In genomic region chr3:105493305-105493892, GRCh38 we compare ENCODE assay signal across 33 cellular contexts.
"Had no signal": no experiment of that assay in that cellular context is flagged by ENCODE, and none has a peak within 500 bp of the region (broad histone marks: within the 10 kb centered on the region; RNA-seq: fewer than 3 reads in every experiment).

No MANE protein-coding gene starts in this region.

- H3K27me3 Mint-ChIP-seq: activated CD4-positive, alpha-beta memory T cell treated with anti-CD3 and anti-CD28 coated beads, Interleukin-2, amount 10 ng/mL, durations not matched to agents 7 days and 5 days; activated CD4-positive, alpha-beta T cell treated with anti-CD3 and anti-CD28 coated beads, Interleukin-2, amount 10 ng/mL, durations not matched to agents 7 days and 5 days; activated naive CD8-positive, alpha-beta T cell; activated T-cell treated with anti-CD3 and anti-CD28 coated beads, Interleukin-2, amount 50 U/mL, for 24 hours; activated T-helper 17 cell treated with anti-CD3 and anti-CD28 coated beads, Interleukin-2, amount 50 U/mL, for 72 hours; central memory CD8-positive, alpha-beta T cell; dendritic cell treated with granulocyte-macrophage colony-stimulating factor and Interleukin-4, amounts not matched to agents 40 ng/mL and 50 ng/mL, for 4 days had no signal

- H3K27me3 ChIP-seq: brain microvascular endothelial cell, dorsolateral prefrontal cortex had no signal

- FAIRE-seq: astrocyte, bronchial epithelial cell had no signal

- H3K27ac ChIP-seq: brain microvascular endothelial cell, coronary artery had no signal

- H3K9me3 Mint-ChIP-seq: activated T-helper 17 cell treated with anti-CD3 and anti-CD28 coated beads, Interleukin-2, amount 50 U/mL, for 72 hours; central memory CD8-positive, alpha-beta T cell had no signal

- H3K4me1 Mint-ChIP-seq: activated CD4-positive, alpha-beta memory T cell treated with anti-CD3 and anti-CD28 coated beads, Interleukin-2, amount 10 ng/mL, durations not matched to agents 7 days and 5 days; activated CD4-positive, alpha-beta T cell treated with anti-CD3 and anti-CD28 coated beads, Interleukin-2, amount 10 ng/mL, durations not matched to agents 7 days and 5 days; activated T-helper 17 cell treated with anti-CD3 and anti-CD28 coated beads, Interleukin-2, amount 50 U/mL, for 72 hours; central memory CD8-positive, alpha-beta T cell had no signal

- DNase-seq: activated CD4-positive, alpha-beta memory T cell treated with anti-CD3 and anti-CD28 coated beads, Interleukin-2, amount 10 ng/mL, durations not matched to agents 7 days and 5 days; activated CD4-positive, alpha-beta T cell treated with anti-CD3 and anti-CD28 coated beads for 1 hour; activated CD4-positive, alpha-beta T cell treated with anti-CD3 and anti-CD28 coated beads for 4 hours; activated CD4-positive, alpha-beta T cell treated with anti-CD3 and anti-CD28 coated beads, Interleukin-2, amount 10 ng/mL, durations not matched to agents 7 days and 5 days; activated CD4-positive, alpha-beta T cell treated with anti-CD3 and anti-CD28 coated beads, Interleukin-2, amount 50 U/mL, for 4 hours; activated CD8-positive, alpha-beta memory T cell treated with anti-CD3 and anti-CD28 coated beads, Interleukin-2, amount 50 U/mL, for 48 hours; activated effector memory CD4-positive, alpha-beta T cell treated with Interleukin-2 at 50 U/mL for 16 hours; activated gamma-delta T cell treated with Interleukin-2 at 50 U/mL for 16 hours; activated naive CD4-positive, alpha-beta T cell treated with anti-CD3 and anti-CD28 coated beads, Interleukin-2, amount 50 U/mL, for 16 hours; activated naive CD4-positive, alpha-beta T cell treated with Interleukin-2 at 50 U/mL for 16 hours; activated T-cell treated with anti-CD3 and anti-CD28 coated beads for 4 hours; activated T-cell treated with anti-CD3 and anti-CD28 coated beads, Interleukin-2, amount 50 U/mL, for 24 hours; activated T-cell treated with anti-CD3 and anti-CD28 coated beads, Interleukin-2, amount 50 U/mL, for 72 hours; amniotic stem cell; anterior cingulate cortex; brain microvascular endothelial cell; dorsolateral prefrontal cortex; effector memory CD4-positive, alpha-beta T cell; endodermal cell; foreskin fibroblast; head of caudate nucleus; hippocampal formation; T1000 had no signal

- H3K4me3 Mint-ChIP-seq: activated CD4-positive, alpha-beta memory T cell treated with anti-CD3 and anti-CD28 coated beads, Interleukin-2, amount 10 ng/mL, durations not matched to agents 7 days and 5 days; activated CD4-positive, alpha-beta T cell treated with anti-CD3 and anti-CD28 coated beads, Interleukin-2, amount 10 ng/mL, durations not matched to agents 7 days and 5 days; activated naive CD8-positive, alpha-beta T cell; activated T-cell treated with anti-CD3 and anti-CD28 coated beads, Interleukin-2, amount 50 U/mL, for 24 hours; activated T-cell treated with anti-CD3 and anti-CD28 coated beads, Interleukin-2, amount 50 U/mL, for 72 hours; activated T-helper 17 cell treated with anti-CD3 and anti-CD28 coated beads, Interleukin-2, amount 50 U/mL, for 72 hours; central memory CD8-positive, alpha-beta T cell; dendritic cell treated with granulocyte-macrophage colony-stimulating factor and Interleukin-4, amounts not matched to agents 40 ng/mL and 50 ng/mL, for 4 days; endodermal cell; T-helper 2 cell treated with Interferon-gamma antibody and Interleukin-4, amounts not matched to agents 5 μg/mL and 100 μg/mL, for 36 hours; WTC11 had no signal

- H3K27ac Mint-ChIP-seq: activated CD4-positive, alpha-beta memory T cell treated with anti-CD3 and anti-CD28 coated beads, Interleukin-2, amount 10 ng/mL, durations not matched to agents 7 days and 5 days; activated CD4-positive, alpha-beta T cell treated with anti-CD3 and anti-CD28 coated beads, Interleukin-2, amount 10 ng/mL, durations not matched to agents 7 days and 5 days; activated naive CD8-positive, alpha-beta T cell; activated T-cell treated with anti-CD3 and anti-CD28 coated beads, Interleukin-2, amount 50 U/mL, for 24 hours; activated T-cell treated with anti-CD3 and anti-CD28 coated beads, Interleukin-2, amount 50 U/mL, for 72 hours; activated T-helper 17 cell treated with anti-CD3 and anti-CD28 coated beads, Interleukin-2, amount 50 U/mL, for 72 hours; dendritic cell treated with granulocyte-macrophage colony-stimulating factor and Interleukin-4, amounts not matched to agents 40 ng/mL and 50 ng/mL, for 4 days; endodermal cell; T-helper 2 cell treated with Interferon-gamma antibody and Interleukin-4, amounts not matched to agents 5 μg/mL and 100 μg/mL, for 36 hours; WTC11 had no signal

- H3K36me3 ChIP-seq: brain microvascular endothelial cell had no signal

- ATAC-seq: activated T-cell treated with anti-CD3 and anti-CD28 coated beads, Interleukin-2, amount 50 U/mL, for 72 hours; activated T-helper 17 cell treated with anti-CD3 and anti-CD28 coated beads, Interleukin-2, amount 50 U/mL, for 72 hours; esophagus mucosa; WTC11 had no signal

- H3K4me3 ChIP-seq: coronary artery, dorsolateral prefrontal cortex had no signal
